ENCODE assay signal across 8 cellular contexts in the genomic region with DNA sequence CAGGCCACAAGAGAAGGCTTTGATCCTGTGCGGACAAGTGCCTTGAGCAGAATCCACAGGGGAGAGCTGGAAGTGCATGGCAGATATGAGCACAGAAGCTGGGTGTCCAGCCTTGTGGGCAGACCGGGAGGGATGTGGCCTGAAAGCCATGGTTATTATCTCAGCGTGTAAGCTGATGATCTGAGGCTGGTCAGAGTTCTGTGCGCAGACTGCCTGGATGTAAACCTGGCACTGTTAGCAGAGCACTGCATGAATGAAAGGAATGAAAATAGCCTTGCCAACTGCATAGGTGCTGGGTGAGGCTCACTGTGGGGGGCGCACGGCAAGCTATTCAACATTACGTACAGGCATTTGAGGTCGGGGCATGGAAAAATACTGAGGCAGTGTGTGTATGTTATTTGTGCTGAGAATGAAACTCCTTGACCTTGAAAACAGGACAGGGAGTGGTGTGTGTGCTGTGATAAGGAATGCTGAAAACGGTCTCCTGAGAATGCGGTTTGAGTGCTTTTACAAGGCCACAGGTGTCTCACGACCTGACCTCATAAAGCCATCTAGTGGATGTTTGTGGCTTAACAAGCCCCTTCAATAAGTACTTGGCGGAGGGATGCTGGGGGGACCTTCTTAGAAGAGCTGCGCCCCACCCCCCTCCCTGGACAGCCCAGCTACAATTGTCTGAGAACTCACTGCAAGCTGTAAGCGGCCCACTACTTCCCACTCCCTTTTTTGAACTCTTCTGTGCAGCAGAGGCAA. TPM values are rescaled to one million over a fixed set of nuclear protein-coding genes. Genes with fewer than 3 reads are reported as not detected.
DNase-seq lines count a peak whose midpoint lies in the region; ATAC-seq and TF ChIP-seq lines count a peak whose summit lies in the region.

No MANE protein-coding gene starts in this region.

- CTCF ChIA-PET in Caco-2 (lab: Charles Lee) = interaction anchor here (0.7 to 5.4 kb wide), 5 partner anchors 19 to 361 kb away, joined by 3 to 78 read pairs (median 5); a partner anchor contains a TSS
- CTCF ChIA-PET in CD8-positive, alpha-beta T cell (lab: Charles Lee) = interaction anchor here (0.9 to 1.5 kb wide), 2 partner anchors 142 to 1731 kb away, joined by 3 read pairs; no protein-coding TSS in a partner anchor

- no peak for TF ChIP-seq POLR2A in body of pancreas (IDR thresholded peaks at IDR 0.05)

- intact Hi-C loops in Caco-2 (cut with micrococcal nuclease; ENCODE audit: unreplicated experiment) (loop anchor here (1.0 to 5.0 kb wide), 6 partner anchors 35 to 453 kb away; no protein-coding TSS in a partner anchor), body of pancreas (cut with DNase I) (no loop called here)
- intact Hi-C loops in CD8-positive, alpha-beta T cell (cut with DNase I, micrococcal nuclease) = no loop called here

- H3K9me3 Mint-ChIP-seq in Caco-2 (ENCODE audit: unreplicated experiment) = no peaks in the 10 kb centered on the region
- H3K9me3 Mint-ChIP-seq in CD8-positive, alpha-beta T cell = no peaks in the 10 kb centered on the region

- H3K27ac ChIP-seq in body of pancreas = peak overlapping the region; percentile 82 to 87 (median 86)
- no peak overlapping the region for H3K27ac ChIP-seq in CD8-positive, alpha-beta T cell (ENCODE audit: low read depth, low read length)

- peak overlapping the region; percentile 82 for H3K27ac Mint-ChIP-seq in Caco-2 (ENCODE audit: unreplicated experiment)
- no peak overlapping the region for H3K27ac Mint-ChIP-seq in CD8-positive, alpha-beta T cell

- no TSS peak for BruUV-seq in Caco-2 (replicated peaks; lab: Mats Ljungman, UMichigan)

- DNase-seq in Caco-2 (peak; percentile 81 to 91), HUDEP-2 (lab: John Stamatoyannopoulos, UW; ENCODE audit: unreplicated experiment in 76 of 76) (peak in 70 of 76 experiments; percentile 4 to 88 (median 42)), body of pancreas (peak; percentile 65 to 85 (median 80)), left kidney (ENCODE audit: low read depth, low spot score) (peak; percentile 77), GF-D8 (lab: John Stamatoyannopoulos, UW) (no peak)
- no peak for DNase-seq in CD8-positive, alpha-beta T cell
- no peak for DNase-seq in activated naive CD4-positive, alpha-beta T cell (lab: John Stamatoyannopoulos, UW)

- no peaks in the 10 kb centered on the region; the same call in none of the 2 replicates for H3K36me3 ChIP-seq in Caco-2 (ENCODE audit: control insufficient read depth, insufficient read depth, low read length)
- no peaks in the 10 kb centered on the region for H3K36me3 ChIP-seq in body of pancreas (replicated peaks in 1 of 2; ENCODE audit: insufficient read depth in 1 of 2, low read depth in 2 of 2)
- no peaks in the 10 kb centered on the region for H3K36me3 ChIP-seq in CD8-positive, alpha-beta T cell (ENCODE audit: insufficient read depth, low read length)

- peaks cover 13% of the 10 kb centered on the region for H3K4me1 ChIP-seq in Caco-2
- H3K4me1 ChIP-seq in body of pancreas = peaks cover 41% of the 10 kb centered on the region
- no peaks in the 10 kb centered on the region for H3K4me1 ChIP-seq in CD8-positive, alpha-beta T cell (ENCODE audit: insufficient read depth, low read length)

- 22 to 27% methylated on average over 13 to 14 of the region's 14 CpGs for WGBS in body of pancreas, 2 donors

- TF ChIP-seq CTCF in Caco-2 (IDR thresholded peaks at IDR 0.05; ENCODE audit: insufficient read depth in 1 of 2, low read depth in 1 of 2, low read length in 1 of 2, severe bottlenecking in 1 of 2, unreplicated experiment in 1 of 2) = peak; percentile 84 to 86
- peak; percentile 20 to 85 (median 75) for TF ChIP-seq CTCF in body of pancreas (IDR thresholded peaks at IDR 0.05)
- TF ChIP-seq CTCF in CD8-positive, alpha-beta T cell (IDR thresholded peaks at IDR 0.05) = no peak

- H3K27me3 Mint-ChIP-seq in Caco-2 (ENCODE audit: insufficient read depth, unreplicated experiment) = no peaks in the 10 kb centered on the region
- no peaks in the 10 kb centered on the region for H3K27me3 Mint-ChIP-seq in CD8-positive, alpha-beta T cell (ENCODE audit: low read depth)

- H3K27me3 ChIP-seq in Caco-2 (replicated peaks; ENCODE audit: control insufficient read depth, insufficient read depth, low read length) (no peaks in the 10 kb centered on the region), body of pancreas (no peaks in the 10 kb centered on the region)
- no peaks in the 10 kb centered on the region for H3K27me3 ChIP-seq in CD8-positive, alpha-beta T cell (ENCODE audit: insufficient read depth, low read length)

- H3K4me3 ChIP-seq in Caco-2 (ENCODE audit: low read depth, low read length) = no peak overlapping the region
- no peak overlapping the region for H3K4me3 ChIP-seq in body of pancreas
- no peak overlapping the region for H3K4me3 ChIP-seq in CD8-positive, alpha-beta T cell (ENCODE audit: low read depth, low read length)

- POLR2A ChIA-PET in Caco-2 (lab: Charles Lee) = interaction anchor here (0.9 to 1.4 kb wide), 2 partner anchors 132 to 431 kb away, joined by 3 read pairs; a partner anchor contains a TSS
- POLR2A ChIA-PET in CD8-positive, alpha-beta T cell (lab: Charles Lee) = no interaction called here

- H3K36me3 Mint-ChIP-seq in Caco-2 (ENCODE audit: insufficient read depth, unreplicated experiment) = no peaks in the 10 kb centered on the region
- H3K36me3 Mint-ChIP-seq in CD8-positive, alpha-beta T cell = no peaks in the 10 kb centered on the region

- ATAC-seq in body of pancreas (peak; percentile 73), HG03457 (IDR thresholded peaks at IDR 0.05; ENCODE audit: unreplicated experiment) (no peak)
- ATAC-seq in CD8-positive, alpha-beta T cell = no peak

- H3K4me1 Mint-ChIP-seq in Caco-2 (ENCODE audit: low read depth, unreplicated experiment) = peaks cover 19% of the 10 kb centered on the region
- no peaks in the 10 kb centered on the region for H3K4me1 Mint-ChIP-seq in CD8-positive, alpha-beta T cell (ENCODE audit: low read depth)

- no peaks in the 10 kb centered on the region; the same call in 1 of the 2 replicates for H3K9me3 ChIP-seq in Caco-2
- H3K9me3 ChIP-seq in body of pancreas = no peaks in the 10 kb centered on the region
- H3K9me3 ChIP-seq in CD8-positive, alpha-beta T cell (ENCODE audit: low read length) = no peaks in the 10 kb centered on the region

- peak overlapping the region; percentile 57 for H3K4me3 Mint-ChIP-seq in Caco-2 (ENCODE audit: unreplicated experiment)
- no peak overlapping the region for H3K4me3 Mint-ChIP-seq in CD8-positive, alpha-beta T cell

RNA-seq across cellular contexts. Expression of a gene that starts 18.7 kb away (rescaled TPM):
- total RNA-seq in Caco-2 (2022) (27.1 and 28.4 TPM in 2 replicates), body of pancreas (10 to 100 TPM; 18.9 to 49.4 TPM)
- total RNA-seq in CD8-positive, alpha-beta T cell = 1 to 10 TPM in 1 of 2 experiments, under 1 TPM in 1; 0.62 to 1.3 TPM

RNA-seq across cellular contexts. Expression of a gene that starts 21.8 kb away (rescaled TPM):
- total RNA-seq in Caco-2 (2022) (28.8 and 41.7 TPM in 2 replicates), body of pancreas (1 to 10 TPM; 3.1 to 5.6 TPM)
- total RNA-seq in CD8-positive, alpha-beta T cell = not detected

Comparison
In these comparisons a context has a peak if more than half of its experiments do, and no peak if none do; other contexts are left out.
1. DNase-seq: peak in Caco-2 (2 of 2), HUDEP-2 (70 of 76), body of pancreas (4 of 4) and left kidney (single experiment); none in GF-D8 (single experiment), CD8-positive, alpha-beta T cell (0 of 7) and activated naive CD4-positive, alpha-beta T cell (0 of 4).
2. RNA of a gene that starts 18.7 kb away (total RNA-seq): 18.9 to 49.4 TPM in body of pancreas and 27.1 to 28.4 TPM in Caco-2; 0.62 to 1.3 TPM in CD8-positive, alpha-beta T cell; every median in the first group is over 4 times any median in the second.
3. RNA of a gene that starts 21.8 kb away (total RNA-seq): 28.8 to 41.7 TPM in Caco-2 and 3.1 to 5.6 TPM in body of pancreas; not detected in CD8-positive, alpha-beta T cell; every median in the first group is over 4 times any median in the second.